ENCODE assay signal across 20 cellular contexts in the genomic region with DNA sequence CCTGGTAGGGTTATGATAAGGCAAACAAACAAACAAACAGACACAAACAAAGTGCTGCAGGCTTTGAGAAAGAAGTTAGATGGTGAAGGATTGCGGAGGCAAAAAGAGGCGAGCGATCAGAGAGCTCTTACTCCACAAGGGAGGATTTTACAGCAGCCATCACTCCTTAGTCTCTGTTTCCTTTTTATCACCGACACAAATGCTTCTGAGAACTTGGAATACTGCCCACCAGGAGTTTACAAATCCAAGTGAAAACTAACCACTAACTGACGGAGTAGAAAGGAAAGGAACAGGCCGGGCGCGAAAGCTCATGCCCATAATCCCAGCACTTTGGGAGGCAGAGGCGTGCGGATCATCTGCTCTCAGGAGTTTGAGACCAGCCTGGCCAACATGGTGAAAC. TPM values are rescaled to one million over a fixed set of nuclear protein-coding genes. Genes with fewer than 3 reads are reported as not detected.
DNase-seq lines count a peak whose midpoint lies in the region; ATAC-seq and TF ChIP-seq lines count a peak whose summit lies in the region.
"Had no signal": no experiment of that assay in that cellular context is flagged by ENCODE, and none has a peak within 500 bp of the region (broad histone marks: within the 10 kb centered on the region; RNA-seq: fewer than 3 reads in every experiment).

No MANE protein-coding gene starts in this region.

- peaks cover 2% of the 10 kb centered on the region for H3K9me3 Mint-ChIP-seq in activated B cell treated with CpG ODN at 0.5 μM for 24 hours
- H3K9me3 Mint-ChIP-seq in activated CD8-positive, alpha-beta T cell treated with anti-CD3 and anti-CD28 coated beads, Interleukin-2, amount 10 ng/mL, durations not matched to agents 7 days and 5 days (ENCODE audit: insufficient read depth): no peaks in the 10 kb centered on the region
- H3K9me3 Mint-ChIP-seq: activated CD4-positive, alpha-beta T cell treated with anti-CD3 and anti-CD28 coated beads, Interleukin-2, amount 10 ng/mL, durations not matched to agents 24 days and 14 days; effector memory CD8-positive, alpha-beta T cell; mesothelial cell of epicardium had no signal

- WGBS in heart right ventricle, 2 donors: 63 to 71% methylated on average over 10 of the region's 10 CpGs
- 67% methylated on average over 10 of the region's 10 CpGs for WGBS in suprapubic skin

- intact Hi-C loops in heart right ventricle (cut with DNase I): loop anchor here in 1 of 10 donors (5.0 kb wide), 1 partner anchor 35 kb away; a partner anchor contains a TSS
- intact Hi-C loops in cardiac septum (cut with DNase I): no loop called here
- intact Hi-C loops in activated B cell treated with CpG ODN at 0.5 μM for 24 hours (cut with micrococcal nuclease): no loop called here
- intact Hi-C loops in lower lobe of right lung (cut with DNase I): no loop called here

- no peak for TF ChIP-seq POLR2A in suprapubic skin (IDR thresholded peaks at IDR 0.05)

- H3K4me3 Mint-ChIP-seq in activated B cell treated with CpG ODN at 0.5 μM for 24 hours: peak overlapping the region; percentile 6
- H3K4me3 Mint-ChIP-seq in activated CD8-positive, alpha-beta T cell treated with anti-CD3 and anti-CD28 coated beads, Interleukin-2, amount 10 ng/mL, durations not matched to agents 7 days and 5 days: no peak overlapping the region
- H3K4me3 Mint-ChIP-seq: activated CD4-positive, alpha-beta T cell treated with anti-CD3 and anti-CD28 coated beads, Interleukin-2, amount 10 ng/mL, durations not matched to agents 24 days and 14 days; activated CD8-positive, alpha-beta memory T cell treated with anti-CD3 and anti-CD28 coated beads, Interleukin-2, amount 10 ng/mL, durations not matched to agents 7 days and 5 days; effector memory CD8-positive, alpha-beta T cell; mesothelial cell of epicardium had no signal

- H3K27ac Mint-ChIP-seq in activated B cell treated with CpG ODN at 0.5 μM for 24 hours: peak overlapping the region; percentile 43
- H3K27ac Mint-ChIP-seq in activated CD8-positive, alpha-beta T cell treated with anti-CD3 and anti-CD28 coated beads, Interleukin-2, amount 10 ng/mL, durations not matched to agents 7 days and 5 days: no peak overlapping the region
- H3K27ac Mint-ChIP-seq: activated CD4-positive, alpha-beta T cell treated with anti-CD3 and anti-CD28 coated beads, Interleukin-2, amount 10 ng/mL, durations not matched to agents 24 days and 14 days; mesothelial cell of epicardium had no signal

- ATAC-seq in heart right ventricle (peak in 1 of 8 donors; percentile 29), activated B cell treated with CpG ODN at 0.5 μM for 24 hours (ENCODE audit: low read depth) (no peak), lower lobe of right lung (no peak), HG03457 (IDR thresholded peaks at IDR 0.05; ENCODE audit: unreplicated experiment) (no peak)
- ATAC-seq in activated CD8-positive, alpha-beta T cell treated with anti-CD3 and anti-CD28 coated beads, Interleukin-2, amount 10 ng/mL, durations not matched to agents 7 days and 5 days: no peak
- ATAC-seq: activated CD8-positive, alpha-beta memory T cell treated with anti-CD3 and anti-CD28 coated beads, Interleukin-2, amount 10 ng/mL, durations not matched to agents 7 days and 5 days; body of pancreas; effector memory CD8-positive, alpha-beta T cell; left colon; Right ventricle myocardium inferior had no signal

- H3K36me3 Mint-ChIP-seq in activated B cell treated with CpG ODN at 0.5 μM for 24 hours (ENCODE audit: low read depth): peaks cover 15% of the 10 kb centered on the region
- peaks cover 13% of the 10 kb centered on the region for H3K36me3 Mint-ChIP-seq in activated CD8-positive, alpha-beta T cell treated with anti-CD3 and anti-CD28 coated beads, Interleukin-2, amount 10 ng/mL, durations not matched to agents 7 days and 5 days (ENCODE audit: low read depth)

- no peak for TF ChIP-seq EP300 in suprapubic skin (IDR thresholded peaks at IDR 0.05)

- H3K4me1 ChIP-seq in heart right ventricle (peaks cover 0 to 33% (median 9%) of the 10 kb centered on the region in 9 donors), lower lobe of right lung (peaks cover 24% of the 10 kb centered on the region), suprapubic skin (no peaks in the 10 kb centered on the region)
- H3K4me1 ChIP-seq: body of pancreas, uterus had no signal

- H3K4me1 Mint-ChIP-seq in activated B cell treated with CpG ODN at 0.5 μM for 24 hours: peaks cover 69% of the 10 kb centered on the region
- H3K4me1 Mint-ChIP-seq in activated CD8-positive, alpha-beta T cell treated with anti-CD3 and anti-CD28 coated beads, Interleukin-2, amount 10 ng/mL, durations not matched to agents 7 days and 5 days (ENCODE audit: low read depth): peaks cover 45% of the 10 kb centered on the region

- CTCF ChIA-PET in activated B cell treated with CpG ODN at 0.5 μM for 24 hours (lab: Charles Lee): interaction anchor here (3.3 kb wide), 1 partner anchor 19 kb away, joined by 8 read pairs; no protein-coding TSS in a partner anchor
- CTCF ChIA-PET in activated CD8-positive, alpha-beta T cell treated with anti-CD3 and anti-CD28 coated beads, Interleukin-2, amount 10 ng/mL, durations not matched to agents 7 days and 5 days (lab: Charles Lee): interaction anchor here (1.6 kb wide), 1 partner anchor 35 kb away, joined by 4 read pairs; a partner anchor contains a TSS

- H3K36me3 ChIP-seq in heart right ventricle (peaks cover 0 to 10% (median 0%) of the 10 kb centered on the region in 9 donors), lower lobe of right lung (no peaks in the 10 kb centered on the region), suprapubic skin (no peaks in the 10 kb centered on the region), H7 (replicated peaks; ENCODE audit: control insufficient read depth, insufficient read depth, low read length) (no peaks in the 10 kb centered on the region)
- H3K36me3 ChIP-seq: uterus had no signal

- H3K9me3 ChIP-seq in heart right ventricle: peaks cover 0 to 3% (median 0%) of the 10 kb centered on the region in 11 donors
- no peaks in the 10 kb centered on the region for H3K9me3 ChIP-seq in lower lobe of right lung
- H3K9me3 ChIP-seq in suprapubic skin: no peaks in the 10 kb centered on the region
- H3K9me3 ChIP-seq: body of pancreas, uterus had no signal

- no peak for DNase-seq in heart right ventricle
- DNase-seq in cardiac septum (ENCODE audit: low spot score): no peak
- no peak for DNase-seq in activated B cell treated with CpG ODN at 0.5 μM for 24 hours
- no peak for DNase-seq in lower lobe of right lung
- DNase-seq in suprapubic skin (ENCODE audit: low spot score in 2 of 2): no peak
- DNase-seq in H7: no peak
- no peak for DNase-seq in activated CD8-positive, alpha-beta T cell treated with anti-CD3 and anti-CD28 coated beads, Interleukin-2, amount 10 ng/mL, durations not matched to agents 7 days and 5 days
- DNase-seq: activated CD4-positive, alpha-beta T cell treated with anti-CD3 and anti-CD28 coated beads, Interleukin-2, amount 10 ng/mL, durations not matched to agents 24 days and 14 days; activated CD8-positive, alpha-beta memory T cell treated with anti-CD3 and anti-CD28 coated beads, Interleukin-2, amount 10 ng/mL, durations not matched to agents 7 days and 5 days; activated naive CD4-positive, alpha-beta T cell treated with anti-CD3 and anti-CD28 coated beads, Interleukin-2, amount 50 U/mL, for 16 hours; body of pancreas; effector memory CD8-positive, alpha-beta T cell; HCEC 1CT; left colon; NCI-H1694 treated with DMSO at 0.1 percent for 48 hours; NCI-H748 treated with DMSO at 0.1 percent for 48 hours; uterus had no signal

- TF ChIP-seq CTCF in heart right ventricle (IDR thresholded peaks at IDR 0.05) (no peak), activated B cell treated with CpG ODN at 0.5 μM for 24 hours (IDR thresholded peaks at IDR 0.05) (no peak), lower lobe of right lung (IDR thresholded peaks at IDR 0.05) (no peak), suprapubic skin (IDR thresholded peaks at IDR 0.05) (no peak)

- H3K27me3 ChIP-seq in heart right ventricle (no peaks in the 10 kb centered on the region), lower lobe of right lung (ENCODE audit: low read depth) (no peaks in the 10 kb centered on the region), suprapubic skin (no peaks in the 10 kb centered on the region), H7 (ENCODE audit: control insufficient read depth, insufficient read depth, low read length) (no peaks in the 10 kb centered on the region)
- H3K27me3 ChIP-seq: body of pancreas, uterus had no signal

- H3K4me3 ChIP-seq in heart right ventricle (peak overlapping the region in 7 of 10 donors; percentile 15 to 40 (median 32)), lower lobe of right lung (peak overlapping the region; percentile 22), suprapubic skin (peak overlapping the region; percentile 7), H7 (ENCODE audit: insufficient read depth, low read depth, low read length) (no peak overlapping the region)
- H3K4me3 ChIP-seq: body of pancreas, uterus had no signal

- H3K27me3 Mint-ChIP-seq in activated B cell treated with CpG ODN at 0.5 μM for 24 hours: no peaks in the 10 kb centered on the region
- no peaks in the 10 kb centered on the region for H3K27me3 Mint-ChIP-seq in activated CD8-positive, alpha-beta T cell treated with anti-CD3 and anti-CD28 coated beads, Interleukin-2, amount 10 ng/mL, durations not matched to agents 7 days and 5 days (ENCODE audit: low read depth)
- H3K27me3 Mint-ChIP-seq: activated CD4-positive, alpha-beta T cell treated with anti-CD3 and anti-CD28 coated beads, Interleukin-2, amount 10 ng/mL, durations not matched to agents 24 days and 14 days; activated CD8-positive, alpha-beta memory T cell treated with anti-CD3 and anti-CD28 coated beads, Interleukin-2, amount 10 ng/mL, durations not matched to agents 7 days and 5 days; effector memory CD8-positive, alpha-beta T cell had no signal

- H3K27ac ChIP-seq in heart right ventricle (peak overlapping the region; percentile 21 to 83 (median 62)), lower lobe of right lung (peak overlapping the region; percentile 37), suprapubic skin (no peak overlapping the region)
- H3K27ac ChIP-seq: uterus had no signal

- POLR2A ChIA-PET in activated B cell treated with CpG ODN at 0.5 μM for 24 hours (lab: Charles Lee): interaction anchor here (0.8 kb wide), 1 partner anchor 39 kb away, joined by 3 read pairs; no protein-coding TSS in a partner anchor
- POLR2A ChIA-PET in activated CD8-positive, alpha-beta T cell treated with anti-CD3 and anti-CD28 coated beads, Interleukin-2, amount 10 ng/mL, durations not matched to agents 7 days and 5 days (lab: Charles Lee): no interaction called here

RNA-seq across cellular contexts. Expression of a gene that starts 35.6 kb away (rescaled TPM):
- total RNA-seq in heart right ventricle (1 to 10 TPM in 3 of 10 donors, under 1 TPM in 7; 0.22 to 1.9 (median 0.79) TPM), cardiac septum (0.78 TPM), activated B cell treated with CpG ODN at 0.5 μM for 24 hours (63.2 and 65.5 TPM in 2 replicates), lower lobe of right lung (24.4 TPM), suprapubic skin (10 to 100 TPM in 1 of 4 donors, 1 to 10 TPM in 3; 2.8 to 12.2 (median 3.0) TPM)
- 1 to 10 TPM; 1.0 to 1.2 TPM for polyA plus RNA-seq in heart right ventricle
- 15.4 and 33.1 TPM in 2 replicates for total RNA-seq in H7 (2014; rRNA removed; shearing (Covaris generic))
- 1 to 10 TPM; 5.0 to 7.4 TPM for total RNA-seq in activated CD8-positive, alpha-beta T cell treated with anti-CD3 and anti-CD28 coated beads, Interleukin-2, amount 10 ng/mL, durations not matched to agents 7 days and 5 days

RNA-seq across cellular contexts. Expression of a gene that starts 35.6 kb away (rescaled TPM):
- total RNA-seq in heart right ventricle: 100 to 1,000 TPM in 1 of 10 donors, 10 to 100 TPM in 9; 73.2 to 108 (median 77.7) TPM
- 100 to 1,000 TPM in 1 of 2 donors, 10 to 100 TPM in 1; 34.1 to 165 TPM for polyA plus RNA-seq in heart right ventricle
- 74.5 TPM for total RNA-seq in cardiac septum
- total RNA-seq in activated B cell treated with CpG ODN at 0.5 μM for 24 hours: 140 and 165 TPM in 2 replicates
- total RNA-seq in lower lobe of right lung: 153 TPM
- total RNA-seq in suprapubic skin: 10 to 100 TPM; 18.3 to 35.3 (median 28.9) TPM
- 11.9 and 15.7 TPM in 2 replicates for total RNA-seq in H7 (2014; rRNA removed; shearing (Covaris generic))
- total RNA-seq in activated CD8-positive, alpha-beta T cell treated with anti-CD3 and anti-CD28 coated beads, Interleukin-2, amount 10 ng/mL, durations not matched to agents 7 days and 5 days: 10 to 100 TPM; 46.5 to 49.9 TPM
